19 cellular contexts compared by ENCODE assay signal in genomic region chr5:41410307-41410706, GRCh38.
A peak's percentile ranks its signal among the peaks of the same experiment; 100 is the strongest.
DNase-seq lines count a peak whose midpoint lies in the region; ATAC-seq, FAIRE-seq and TF ChIP-seq lines count a peak whose summit lies in the region.
"Had no signal": no experiment of that assay in that cellular context is flagged by ENCODE, and none has a peak within 500 bp of the region (broad histone marks: within the 10 kb centered on the region; RNA-seq: fewer than 3 reads in every experiment).

No MANE protein-coding gene starts in this region.

- 75% methylated on average over 9 of the region's 9 CpGs for WGBS in right cardiac atrium
- WGBS in pancreas, 2 donors = 81 to 91% methylated on average over 9 of the region's 9 CpGs

- H3K27ac ChIP-seq in right cardiac atrium (ENCODE audit: low read length) (peak overlapping the region; percentile 11), pancreas (no peak overlapping the region)

- no peaks in the 10 kb centered on the region for H3K36me3 ChIP-seq in pancreas

- ATAC-seq in right cardiac atrium = no peak
- no peak for ATAC-seq in pancreas
- ATAC-seq: K562 had no signal

- no peak overlapping the region for H3K4me3 ChIP-seq in right cardiac atrium (ENCODE audit: low read length)
- no peak overlapping the region for H3K4me3 ChIP-seq in fibroblast of pulmonary artery (replicated peaks; ENCODE audit: low read depth, low read length)
- H3K4me3 ChIP-seq in pancreas = no peak overlapping the region
- H3K4me3 ChIP-seq: K562 had no signal

- H3K27me3 ChIP-seq in right cardiac atrium (ENCODE audit: control insufficient read depth, insufficient read depth) (no peaks in the 10 kb centered on the region), pancreas (no peaks in the 10 kb centered on the region)

- intact Hi-C loops in right cardiac atrium (cut with DNase I) = no loop called here
- intact Hi-C loops in cardiac septum (cut with DNase I) = no loop called here
- intact Hi-C loops in pancreas (cut with DNase I) = no loop called here

- no peak for FAIRE-seq in pancreas (lab: Jason Lieb, UNC)
- FAIRE-seq: K562 had no signal

- DNase-seq in right cardiac atrium = peak in 1 of 3 donors; percentile 42
- DNase-seq in cardiac septum (ENCODE audit: low spot score) = no peak
- peak; percentile 33 for DNase-seq in NCI-H226
- peak; percentile 33 for DNase-seq in fibroblast of pulmonary artery (ENCODE audit: low read depth)
- no peak for DNase-seq in HuH-7 (ENCODE audit: low spot score)
- DNase-seq in NCI-H2196 (lab: John Stamatoyannopoulos, UW; ENCODE audit: unreplicated experiment) = no peak
- DNase-seq in pancreas = no peak
- DNase-seq: Caco-2; CD4-positive, alpha-beta T cell; DMS 273 treated with DMSO at 0.1 percent for 48 hours; DMS79 treated with DMSO at 0.1 percent for 48 hours; MM.1S; NCI-H1048; NCI-H1436 treated with DMSO at 0.1 percent for 48 hours; NCI-H1930; NCI-H345; NCI-H524; Right ventricle myocardium superior had no signal

- TF ChIP-seq CTCF in fibroblast of pulmonary artery (IDR thresholded peaks at IDR 0.05; ENCODE audit: low read length, missing control alignments) (no peak), pancreas (IDR thresholded peaks at IDR 0.05) (no peak)

- no peaks in the 10 kb centered on the region for H3K9me3 ChIP-seq in right cardiac atrium (ENCODE audit: control insufficient read depth, low read length)
- H3K9me3 ChIP-seq in pancreas = no peaks in the 10 kb centered on the region

- peaks cover 9% of the 10 kb centered on the region for H3K4me1 ChIP-seq in right cardiac atrium (ENCODE audit: control insufficient read depth, insufficient read depth, low read length)
- H3K4me1 ChIP-seq in pancreas = peaks cover 4 to 14% (median 7%) of the 10 kb centered on the region in 3 donors

Comparison
In these comparisons a context has a peak if more than half of its experiments do, and no peak if none do; other contexts are left out.
1. DNase-seq: peak in NCI-H226 (single experiment) and fibroblast of pulmonary artery (single experiment); none in cardiac septum (single experiment), HuH-7 (single experiment), NCI-H2196 (single experiment) and pancreas (0 of 6).